In genomic region chr3:10248984-10249748, GRCh38 we compare ENCODE assay signal across 8 cellular contexts. TPM values are rescaled to one million over a fixed set of nuclear protein-coding genes. Genes with fewer than 3 reads are reported as not detected.
DNase-seq lines count a peak whose midpoint lies in the region; ATAC-seq and TF ChIP-seq lines count a peak whose summit lies in the region.

No MANE protein-coding gene starts in this region.

- no peaks in the 10 kb centered on the region for H3K9me3 ChIP-seq in neutrophil

- peak overlapping the region; percentile 94 for H3K4me3 Mint-ChIP-seq in type B pancreatic cell

- no peaks in the 10 kb centered on the region for H3K27me3 ChIP-seq in neutrophil

- peak overlapping the region; percentile 27 for H3K27ac Mint-ChIP-seq in type B pancreatic cell

- peak; percentile 9 for DNase-seq in NCI-H226
- DNase-seq in activated T-helper 1 cell treated with Interleukin-2 at 50 U/mL for 16 hours (ENCODE audit: low read depth) = peak; percentile 28
- no peak for DNase-seq in fibroblast of pulmonary artery (ENCODE audit: low read depth)
- DNase-seq in type B pancreatic cell (ENCODE audit: extremely low spot score, unreplicated experiment) = no peak
- DNase-seq in GOT3 (lab: John Stamatoyannopoulos, UW) = no peak

- H3K9me3 Mint-ChIP-seq in type B pancreatic cell = peaks cover 7% of the 10 kb centered on the region

- H3K4me1 ChIP-seq in neutrophil (ENCODE audit: control insufficient read depth in 1 of 2, insufficient read depth in 1 of 2, low read depth in 1 of 2, low read length in 1 of 2) = peaks cover 69% of the 10 kb centered on the region in 2 experiments

- H3K4me3 ChIP-seq in fibroblast of pulmonary artery (replicated peaks; ENCODE audit: low read depth, low read length) = peak overlapping the region; percentile 87
- H3K4me3 ChIP-seq in neutrophil (ENCODE audit: low read depth in 1 of 2, low read length in 1 of 2) = peak overlapping the region; percentile 77 to 88

- H3K4me1 Mint-ChIP-seq in type B pancreatic cell (ENCODE audit: unreplicated experiment) = peaks cover 34% of the 10 kb centered on the region

- peak; percentile 25 for TF ChIP-seq POLR2A in GM18505 (IDR thresholded peaks at IDR 0.05; ENCODE audit: borderline replicate concordance, extremely low read depth, insufficient read depth, insufficient read length)

- H3K27me3 Mint-ChIP-seq in type B pancreatic cell = peaks cover 3% of the 10 kb centered on the region

- peaks cover 36% of the 10 kb centered on the region for H3K36me3 Mint-ChIP-seq in type B pancreatic cell

- peaks cover 14% of the 10 kb centered on the region for H3K36me3 ChIP-seq in neutrophil

- no peak for ATAC-seq in GM18505 (IDR thresholded peaks at IDR 0.05; ENCODE audit: unreplicated experiment)
- ATAC-seq in HG03439 (IDR thresholded peaks at IDR 0.05; ENCODE audit: unreplicated experiment) = no peak

- H3K27ac ChIP-seq in neutrophil = peak overlapping the region; percentile 94

- TF ChIP-seq CTCF in fibroblast of pulmonary artery (IDR thresholded peaks at IDR 0.05; ENCODE audit: low read length, missing control alignments) (no peak), neutrophil (IDR thresholded peaks at IDR 0.05) (no peak), type B pancreatic cell (conservative IDR thresholded peaks at IDR 0.05) (no peak)

RNA-seq across cellular contexts. Expression of gene TATDN2, which starts 0.9 kb away (rescaled TPM):
- 31.3 and 34.6 TPM in 2 replicates for total RNA-seq in type B pancreatic cell (ENCODE audit: low replicate concordance)

RNA-seq across cellular contexts. Expression of gene GHRL, which starts 43.6 kb away (rescaled TPM):
- total RNA-seq in type B pancreatic cell (ENCODE audit: low replicate concordance) = 14.3 and 29.6 TPM in 2 replicates

Comparison
In these comparisons a context has a peak if more than half of its experiments do, and no peak if none do; other contexts are left out.
1. DNase-seq: peak in NCI-H226 (single experiment) and activated T-helper 1 cell treated with Interleukin-2 at 50 U/mL for 16 hours (single experiment); none in fibroblast of pulmonary artery (single experiment), type B pancreatic cell (single experiment) and GOT3 (single experiment).